In the genomic region with DNA sequence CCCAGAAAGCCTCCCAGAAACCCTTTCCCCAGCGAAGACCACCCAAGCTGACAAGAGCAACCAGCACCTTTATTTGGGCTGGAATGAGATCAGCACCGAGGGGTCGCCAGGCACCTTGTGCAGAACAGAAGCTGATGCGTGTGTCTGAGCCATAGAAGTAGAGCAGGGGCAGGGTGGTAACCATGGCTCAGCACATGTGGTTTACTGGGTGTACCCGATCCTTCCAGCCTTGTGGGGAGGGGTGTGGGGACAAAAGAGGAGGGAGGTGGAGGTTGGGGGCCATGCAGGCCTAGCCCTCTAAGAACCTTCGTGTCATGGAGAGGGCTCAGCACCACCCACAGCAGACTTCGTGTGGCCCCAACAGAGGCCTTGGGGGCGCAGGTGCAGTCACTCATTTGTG, we compare ENCODE assay signal across 16 cellular contexts.
DNase-seq lines count a peak whose midpoint lies in the region; ATAC-seq and TF ChIP-seq lines count a peak whose summit lies in the region.
"Had no signal": no experiment of that assay in that cellular context is flagged by ENCODE, and none has a peak within 500 bp of the region (broad histone marks: within the 10 kb centered on the region; RNA-seq: fewer than 3 reads in every experiment).

No MANE protein-coding gene starts in this region.

- H3K14ac ChIP-seq in neuronal stem cell (ENCODE audit: low read length), result no peak overlapping the region

- no peak overlapping the region for H3K18ac ChIP-seq in neuronal stem cell (ENCODE audit: low read length)

- H3F3A ChIP-seq in GM23338 (replicated peaks; ENCODE audit: low read depth), result peaks cover 4% of the 10 kb centered on the region

- no peak overlapping the region for H2BK12ac ChIP-seq in neuronal stem cell (ENCODE audit: low read length)

- no peak overlapping the region for H2BK120ac ChIP-seq in neuronal stem cell (ENCODE audit: low read depth, low read length)

- H3K27ac ChIP-seq in BLaER1 (no peak overlapping the region), GM23338 (ENCODE audit: low read depth) (no peak overlapping the region), neuronal stem cell (replicated peaks; ENCODE audit: low read length) (no peak overlapping the region)
- H3K27ac ChIP-seq: C4-2B had no signal

- H3K27me3 Mint-ChIP-seq in GM23338 (ENCODE audit: insufficient read depth, low read depth, poor library complexity), result peaks cover 12% of the 10 kb centered on the region
- peaks cover 3% of the 10 kb centered on the region for H3K27me3 Mint-ChIP-seq in brain

- H3K9me3 Mint-ChIP-seq in GM23338 (no peaks in the 10 kb centered on the region), brain (peaks cover 0 to 3% (median 2%) of the 10 kb centered on the region in 5 experiments)

- H3K4me3 ChIP-seq in BLaER1, result no peak overlapping the region
- no peak overlapping the region for H3K4me3 ChIP-seq in GM23338
- H3K4me3 ChIP-seq in neuronal stem cell (ENCODE audit: low read length in 2 of 2), result no peak overlapping the region

- no peaks in the 10 kb centered on the region for H3K9me2 ChIP-seq in GM23338 (ENCODE audit: insufficient read depth)

- peak overlapping the region; percentile 1 for H3K23ac ChIP-seq in neuronal stem cell (ENCODE audit: low read depth, low read length, poor library complexity)

- ATAC-seq in GM23338 (no peak), GM18867 (IDR thresholded peaks at IDR 0.05; ENCODE audit: unreplicated experiment) (no peak)
- ATAC-seq: HCT116 had no signal

- H3K4me1 ChIP-seq in BLaER1 (peaks cover 22% of the 10 kb centered on the region), GM23338 (ENCODE audit: insufficient read depth) (no peaks in the 10 kb centered on the region), neuronal stem cell (ENCODE audit: control insufficient read depth in 2 of 2, insufficient read depth in 1 of 2, low read depth in 1 of 2, low read length in 2 of 2) (peaks cover 8 to 12% of the 10 kb centered on the region in 2 donors)

- peaks cover 29% of the 10 kb centered on the region for H3K36me3 ChIP-seq in BLaER1
- no peaks in the 10 kb centered on the region for H3K36me3 ChIP-seq in GM23338 (ENCODE audit: insufficient read depth)
- peaks cover 15 to 17% of the 10 kb centered on the region in 2 donors for H3K36me3 ChIP-seq in neuronal stem cell (replicated peaks in 1 of 2; ENCODE audit: control insufficient read depth in 2 of 2, insufficient read depth in 2 of 2, low read length in 2 of 2)

- H2BK15ac ChIP-seq in neuronal stem cell (ENCODE audit: low read length), result no peak overlapping the region

- H3K9me3 ChIP-seq in BLaER1 (no peaks in the 10 kb centered on the region), neuronal stem cell (replicated peaks in 1 of 2; ENCODE audit: control insufficient read depth in 2 of 2, insufficient read depth in 1 of 2, low read depth in 1 of 2, low read length in 2 of 2) (peaks cover 0 to 3% of the 10 kb centered on the region in 2 donors)

- H4K8ac ChIP-seq in neuronal stem cell (ENCODE audit: low read depth, low read length), result no peak overlapping the region

- H4K20me1 ChIP-seq in BLaER1 (no peaks in the 10 kb centered on the region), GM23338 (replicated peaks; ENCODE audit: insufficient read depth) (no peaks in the 10 kb centered on the region)

- no peak for DNase-seq in GM23338 (ENCODE audit: low spot score)
- DNase-seq in neuronal stem cell (ENCODE audit: low spot score), result no peak
- no peak for DNase-seq in AML-193 (lab: John Stamatoyannopoulos, UW)
- DNase-seq in NCI-H510A (lab: John Stamatoyannopoulos, UW), result no peak
- no peak for DNase-seq in effector CD8-positive, alpha-beta T cell (lab: John Stamatoyannopoulos, UW)
- DNase-seq: IMR-90, Kasumi-1, MM.1S, NCI-H1092 treated with DMSO at 0.1 percent for 48 hours, NCI-H345, NCI-H69 had no signal

- no peak overlapping the region for H2AK5ac ChIP-seq in neuronal stem cell (ENCODE audit: low read depth, low read length)

- peaks cover 6% of the 10 kb centered on the region for H3K4me1 Mint-ChIP-seq in GM23338
- H3K4me1 Mint-ChIP-seq in brain, result peaks cover 26% of the 10 kb centered on the region

- no peak overlapping the region for H3K4ac ChIP-seq in neuronal stem cell (ENCODE audit: low read length)

- H2BK5ac ChIP-seq in neuronal stem cell (ENCODE audit: low read length), result no peak overlapping the region

- no peak overlapping the region for H3K9ac ChIP-seq in BLaER1
- peak overlapping the region; percentile 2 for H3K9ac ChIP-seq in neuronal stem cell (ENCODE audit: low read depth, low read length, poor library complexity)

- H3K36me3 Mint-ChIP-seq in GM23338 (ENCODE audit: low read depth) (peaks cover 14% of the 10 kb centered on the region; the same call in 2 of the 3 replicates), brain (peaks cover 77% of the 10 kb centered on the region)

- H3K79me2 ChIP-seq in GM23338 (replicated peaks; ENCODE audit: insufficient read depth), result no peaks in the 10 kb centered on the region

- H4K91ac ChIP-seq in neuronal stem cell (ENCODE audit: low read depth, low read length, poor library complexity), result no peak overlapping the region

- H3K4me2 ChIP-seq in BLaER1 (peak overlapping the region; percentile 28; the same call in 1 of the 2 replicates), GM23338 (no peak overlapping the region), neuronal stem cell (ENCODE audit: insufficient read depth, low read length, poor library complexity, severe bottlenecking) (no peak overlapping the region)

- no peak overlapping the region for H2AFZ ChIP-seq in GM23338
- H2AFZ ChIP-seq in neuronal stem cell (ENCODE audit: low read length), result no peak overlapping the region

- WGBS in neuronal stem cell (ENCODE audit: extremely low coverage in 2 of 2, insufficient read length in 2 of 2, insufficient replicate concordance in 1 of 2), 2 donors, result no CpG with 5 or more reads among the region's 8 CpGs

- no peaks in the 10 kb centered on the region for H3K27me3 ChIP-seq in BLaER1
- no peaks in the 10 kb centered on the region for H3K27me3 ChIP-seq in GM23338 (ENCODE audit: insufficient read depth)
- H3K27me3 ChIP-seq in neuronal stem cell (ENCODE audit: control insufficient read depth in 3 of 3, insufficient read depth in 3 of 3, low read depth in 1 of 3, low read length in 3 of 3), result no peaks in the 10 kb centered on the region

- no peaks in the 10 kb centered on the region for H3K79me1 ChIP-seq in neuronal stem cell (ENCODE audit: low read depth, low read length)

- no peak overlapping the region for H3K4me3 Mint-ChIP-seq in GM23338
- H3K4me3 Mint-ChIP-seq in brain, result no peak overlapping the region

- TF ChIP-seq CTCF in GM23338 (conservative IDR thresholded peaks at IDR 0.05; ENCODE audit: low read depth in 2 of 2) (no peak), brain (conservative IDR thresholded peaks at IDR 0.05) (no peak)

- peak overlapping the region; percentile 30; the same call in 1 of the 2 replicates for H3K27ac Mint-ChIP-seq in GM23338
- peak overlapping the region in 4 of 5 experiments; percentile 74 to 97 (median 88) for H3K27ac Mint-ChIP-seq in brain

TF ChIP-seq in GM23338, 12 proteins besides CTCF, POLR2A, EP300 and RAD21:
- no peak for TF ChIP-seq CREB1 (CRISPR knock-in tag; IDR thresholded peaks at IDR 0.05; ENCODE audit: low read depth)
- no peak for TF ChIP-seq NANOG (IDR thresholded peaks at IDR 0.05; ENCODE audit: borderline replicate concordance)
- TF ChIP-seq STAT1 (IDR thresholded peaks at IDR 0.05; ENCODE audit: unreplicated experiment), result no peak
TF ChIP-seq in GM23338: peak in this region for 0.
